8 cellular contexts compared by ENCODE assay signal in the genomic region with DNA sequence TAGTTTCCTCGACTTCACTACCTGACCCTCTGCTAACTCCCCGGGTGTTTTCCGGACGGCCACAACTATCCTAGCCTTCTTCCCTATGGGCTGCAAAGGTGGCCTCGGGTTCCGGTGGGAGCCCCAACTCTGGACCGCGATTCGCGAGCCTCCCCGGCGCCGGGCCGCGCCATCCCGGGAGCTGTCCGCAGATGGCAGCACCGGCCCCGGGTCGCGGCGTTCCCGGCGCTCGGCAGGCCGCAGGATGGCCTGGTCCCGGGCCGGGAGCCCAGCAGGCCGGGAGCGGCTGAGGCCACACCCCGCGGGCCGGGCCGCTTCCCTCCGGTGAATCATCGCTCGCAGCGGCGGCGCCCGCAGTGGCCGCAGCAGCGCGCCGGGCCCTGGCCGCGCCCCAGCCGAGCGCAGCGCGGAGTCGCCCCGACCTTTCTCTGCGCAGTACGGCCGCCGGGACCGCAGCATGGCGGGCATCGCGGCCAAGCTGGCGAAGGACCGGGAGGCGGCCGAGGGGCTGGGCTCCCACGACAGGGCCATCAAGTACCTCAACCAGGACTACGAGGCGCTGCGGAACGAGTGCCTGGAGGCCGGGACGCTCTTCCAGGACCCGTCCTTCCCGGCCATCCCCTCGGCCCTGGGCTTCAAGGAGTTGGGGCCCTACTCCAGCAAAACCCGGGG. TPM values are rescaled to one million over a fixed set of nuclear protein-coding genes. Genes with fewer than 3 reads are reported as not detected.
DNase-seq lines count a peak whose midpoint lies in the region; ATAC-seq and TF ChIP-seq lines count a peak whose summit lies in the region.

CAPN2 (plus strand) TSS at position 356 of the 672 bp plus-strand sequence; CDS start at position 458, 102 bp downstream.

- H3K27me3 ChIP-seq in adrenal gland, result no peaks in the 10 kb centered on the region
- H3K27me3 ChIP-seq in osteoblast (ENCODE audit: insufficient read depth, low read length), result no peaks in the 10 kb centered on the region
- H3K27me3 ChIP-seq in vagina, result no peaks in the 10 kb centered on the region

- peak within 1 kb of the TSS; percentile 88 for H3K4me2 ChIP-seq in osteoblast (ENCODE audit: insufficient read depth, low read length)

- H3K4me3 ChIP-seq in adrenal gland, result peak within 1 kb of the TSS; percentile 37 to 92 (median 78)
- peak within 1 kb of the TSS; percentile 83 for H3K4me3 ChIP-seq in osteoblast (ENCODE audit: insufficient read depth, low read length)
- H3K4me3 ChIP-seq in vagina, result peak within 1 kb of the TSS; percentile 68 to 75

- ATAC-seq in GM21367 (IDR thresholded peaks at IDR 0.05; ENCODE audit: unreplicated experiment) (peak; percentile 49), SK-N-SH treated with all-trans-retinoic acid at 6 μM for 48 hours (peak; percentile 70), Right ventricle myocardium superior (ENCODE audit: poor library complexity) (peak; percentile 96)

- TF ChIP-seq CTCF in adrenal gland (IDR thresholded peaks at IDR 0.05) (peak; percentile 14 to 92 (median 68)), osteoblast (IDR thresholded peaks at IDR 0.05; ENCODE audit: extremely low read depth, low read depth, low read length) (peak; percentile 52), vagina (IDR thresholded peaks at IDR 0.05) (peak; percentile 57 to 78 (median 58))

- no peaks in the 10 kb centered on the region for H3K9me3 ChIP-seq in adrenal gland (replicated peaks in 1 of 3)
- H3K9me3 ChIP-seq in osteoblast (ENCODE audit: low read depth, low read length), result no peaks in the 10 kb centered on the region
- no peaks in the 10 kb centered on the region for H3K9me3 ChIP-seq in vagina

- H3K36me3 ChIP-seq in adrenal gland (replicated peaks in 1 of 2), result no peaks in the 10 kb centered on the region
- peaks cover 24% of the 10 kb centered on the region for H3K36me3 ChIP-seq in osteoblast (ENCODE audit: insufficient read depth, low read length)
- no peaks in the 10 kb centered on the region for H3K36me3 ChIP-seq in vagina

- peaks cover 55% of the 10 kb centered on the region for H3K79me2 ChIP-seq in osteoblast (ENCODE audit: insufficient read depth, low read length)

- H3K4me1 ChIP-seq in adrenal gland (replicated peaks in 1 of 2), result peaks cover 47 to 60% of the 10 kb centered on the region in 2 donors
- H3K4me1 ChIP-seq in osteoblast (ENCODE audit: insufficient read depth, low read length), result peaks cover 62% of the 10 kb centered on the region
- H3K4me1 ChIP-seq in vagina, result peaks cover 70% of the 10 kb centered on the region

- peak; percentile 84 to 95 for TF ChIP-seq POLR2A in adrenal gland (IDR thresholded peaks at IDR 0.05)
- peak in 1 of 2 donors; percentile 89 for TF ChIP-seq POLR2A in vagina (IDR thresholded peaks at IDR 0.05)

- 0 to 3% (median 1%) methylated on average over 13 to 76 of the region's 76 CpGs for WGBS in adrenal gland, 4 donors

- H4K20me1 ChIP-seq in osteoblast (ENCODE audit: insufficient read depth, low read length), result peaks cover 29% of the 10 kb centered on the region

- intact Hi-C loops in adrenal gland (cut with DNase I) (loop anchor here in 1 of 2 donors (5.0 kb wide), 1 partner anchor 35 kb away; no protein-coding TSS in a partner anchor), Right ventricle myocardium superior (cut with DNase I) (loop anchor here (5.0 kb wide), 1 partner anchor 35 kb away; no protein-coding TSS in a partner anchor), vagina (cut with DNase I) (loop anchor here (2.0 kb wide), 1 partner anchor 36 kb away; no protein-coding TSS in a partner anchor)

- DNase-seq in DMS53 (lab: John Stamatoyannopoulos, UW), result peak; percentile 93
- DNase-seq in HT1080 (ENCODE audit: low read depth), result peak; percentile 77
- peak; percentile 83 to 91 (median 87) for DNase-seq in adrenal gland
- peak; percentile 91 for DNase-seq in Right ventricle myocardium superior
- peak; percentile 99 for DNase-seq in osteoblast (ENCODE audit: insufficient read length, low spot score, missing footprints)
- DNase-seq in vagina (ENCODE audit: extremely low spot score in 2 of 2), result no peak

- peak within 1 kb of the TSS; percentile 82 for H2AFZ ChIP-seq in osteoblast (ENCODE audit: low read length)

- H3K27ac ChIP-seq in adrenal gland (peak within 1 kb of the TSS; percentile 24 to 97 (median 94)), osteoblast (ENCODE audit: low read depth, low read length) (peak within 1 kb of the TSS; percentile 79), vagina (peak within 1 kb of the TSS; percentile 96)

TF ChIP-seq in SK-N-SH treated with all-trans-retinoic acid at 6 μM for 48 hours, 23 proteins besides CTCF, POLR2A, EP300 and RAD21:
- TF ChIP-seq ZC3H10 (CRISPR knock-in tag; IDR thresholded peaks at IDR 0.05) (peak; percentile 67; the same call in 1 of the 2 replicates), ZNF565 (CRISPR knock-in tag; conservative IDR thresholded peaks at IDR 0.05; ENCODE audit: low read depth) (no peak), POU6F1 (CRISPR knock-in tag; IDR thresholded peaks at IDR 0.05; ENCODE audit: borderline replicate concordance, low read depth) (peak; percentile 36; the same call in 1 of the 2 replicates)

RNA-seq across cellular contexts. Expression of gene CAPN2, which starts in this region (rescaled TPM):
- total RNA-seq in HT1080 (2014; rRNA removed; shearing (Covaris generic)), result 382 and 422 TPM in 2 replicates
- polyA plus RNA-seq in HT1080 (2015; cell fraction: cytosol; rRNA removed), result 404 and 442 TPM in 2 replicates
- polyA plus RNA-seq in HT1080 (2015; cell fraction: nucleus; rRNA removed), result 735 and 824 TPM in 2 replicates
- 100 to 1,000 TPM; 117 to 214 (median 199) TPM for total RNA-seq in adrenal gland
- 100 to 1,000 TPM; 110 to 366 (median 258) TPM for polyA plus RNA-seq in adrenal gland
- total RNA-seq in Right ventricle myocardium superior, result 72.6 TPM
- total RNA-seq in osteoblast, result 340 and 341 TPM in 2 replicates
- 208 TPM for total RNA-seq in vagina

Comparison
In these comparisons a context has a peak if more than half of its experiments do, and no peak if none do; other contexts are left out.
1. DNase-seq: peak in DMS53 (single experiment), HT1080 (single experiment), adrenal gland (7 of 7), Right ventricle myocardium superior (single experiment) and osteoblast (single experiment); none in vagina (0 of 2).
2. Peak in every context shown above with its lines, with median percentiles within 50 percentile points of each other: ATAC-seq, H3K27ac ChIP-seq, H3K4me3 ChIP-seq and CTCF ChIP-seq.